Comparison of ENCODE assay signal across 33 cellular contexts in the genomic region with DNA sequence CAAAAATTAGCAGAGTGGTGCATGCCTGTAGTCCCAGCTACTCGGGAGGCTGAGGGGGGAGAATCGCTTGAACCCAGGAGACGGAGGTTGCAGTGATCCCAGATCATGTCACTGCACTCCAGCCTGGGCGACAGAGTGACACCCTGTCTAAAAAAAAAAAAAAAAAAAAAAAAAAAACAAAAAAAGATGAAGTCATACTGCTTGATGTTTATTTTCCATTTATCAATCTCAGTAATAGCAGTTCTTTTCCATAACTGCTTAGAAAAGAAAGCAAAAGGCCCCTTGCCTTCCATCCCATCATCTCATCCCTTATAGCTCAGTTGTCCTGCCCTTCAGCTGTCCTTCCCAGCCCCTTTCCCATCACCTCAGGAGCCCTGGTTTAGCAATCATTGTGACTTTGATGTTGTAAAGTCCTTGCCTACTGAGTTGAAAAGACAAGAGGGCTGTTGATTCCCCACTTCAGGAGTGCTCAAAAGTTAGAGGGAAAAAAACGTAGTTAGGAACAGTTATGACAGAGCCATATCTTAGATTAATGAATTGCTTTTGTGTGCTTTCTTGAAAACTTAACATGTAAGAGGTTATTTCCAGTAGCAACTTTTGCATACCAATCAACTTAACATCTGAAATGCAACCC. TPM values are rescaled to one million over a fixed set of nuclear protein-coding genes. Genes with fewer than 3 reads are reported as not detected.
"Had no signal": no experiment of that assay in that cellular context is flagged by ENCODE, and none has a peak within 500 bp of the region (broad histone marks: within the 10 kb centered on the region; RNA-seq: fewer than 3 reads in every experiment).

No MANE protein-coding gene starts in this region.

- H3K36me3 Mint-ChIP-seq: activated naive CD8-positive, alpha-beta T cell had no signal

- H3K4me1 Mint-ChIP-seq: activated T-helper 17 cell treated with anti-CD3 and anti-CD28 coated beads, Interleukin-2, amount 50 U/mL, for 72 hours; endodermal cell; T-helper 17 cell had no signal

- H3K9me3 Mint-ChIP-seq: activated B cell treated with CpG ODN at 0.5 μM for 24 hours; activated T-cell treated with anti-CD3 and anti-CD28 coated beads, Interleukin-2, amount 50 U/mL, for 4 hours; dendritic cell treated with granulocyte-macrophage colony-stimulating factor and Interleukin-4, amounts not matched to agents 40 ng/mL and 50 ng/mL, for 4 days; endodermal cell; T-helper 2 cell treated with Interferon-gamma antibody and Interleukin-4, amounts not matched to agents 5 μg/mL and 100 μg/mL, for 36 hours had no signal

- FAIRE-seq: astrocyte, frontal cortex had no signal

- DNase-seq: activated B cell treated with CpG ODN at 0.5 μM for 24 hours; activated CD4-positive, alpha-beta T cell treated with anti-CD3 and anti-CD28 coated beads for 48 hours; activated CD4-positive, alpha-beta T cell treated with anti-CD3 and anti-CD28 coated beads, Interleukin-2, amount 50 U/mL, for 1 hour; activated CD4-positive, alpha-beta T cell treated with anti-CD3 and anti-CD28 coated beads, Interleukin-2, amount 50 U/mL, for 48 hours; activated CD8-positive, alpha-beta memory T cell treated with anti-CD3 and anti-CD28 coated beads for 24 hours; activated CD8-positive, alpha-beta T cell treated with anti-CD3 and anti-CD28 coated beads for 36 hours; activated effector memory CD4-positive, alpha-beta T cell treated with Interleukin-2 at 50 U/mL for 16 hours; activated gamma-delta T cell treated with Interleukin-2 at 50 U/mL for 16 hours; activated naive CD4-positive, alpha-beta T cell treated with anti-CD3 and anti-CD28 coated beads, Interleukin-2, amount 50 U/mL, for 16 hours; activated naive CD4-positive, alpha-beta T cell treated with Interleukin-2 at 50 U/mL for 16 hours; activated T-cell treated with anti-CD3 and anti-CD28 coated beads, Interleukin-2, amount 50 U/mL, for 4 hours; amniotic stem cell; anterior cingulate cortex; central memory CD4-positive, alpha-beta T cell; cerebellar nuclear complex; dorsolateral prefrontal cortex; effector memory CD4-positive, alpha-beta T cell; endodermal cell; foreskin fibroblast; T-helper 1 cell; T-helper 17 cell; T1000; WERI-Rb-1 had no signal

- H3K4me3 ChIP-seq: cardiac muscle cell, coronary artery, dorsolateral prefrontal cortex had no signal

- H3K27me3 ChIP-seq: dorsolateral prefrontal cortex had no signal

- H3K27ac Mint-ChIP-seq: activated B cell treated with CpG ODN at 0.5 μM for 24 hours; activated CD8-positive, alpha-beta T cell treated with anti-CD3 and anti-CD28 coated beads for 36 hours; activated naive CD8-positive, alpha-beta T cell; activated T-helper 17 cell treated with anti-CD3 and anti-CD28 coated beads, Interleukin-2, amount 50 U/mL, for 72 hours; dendritic cell treated with granulocyte-macrophage colony-stimulating factor and Interleukin-4, amounts not matched to agents 40 ng/mL and 50 ng/mL, for 4 days; endodermal cell; T-helper 17 cell; T-helper 2 cell treated with Interferon-gamma antibody and Interleukin-4, amounts not matched to agents 5 μg/mL and 100 μg/mL, for 36 hours had no signal

- H3K36me3 ChIP-seq: cardiac muscle cell, WERI-Rb-1 had no signal

- H3K4me3 Mint-ChIP-seq: activated B cell treated with CpG ODN at 0.5 μM for 24 hours; activated CD8-positive, alpha-beta T cell treated with anti-CD3 and anti-CD28 coated beads for 36 hours; activated naive CD8-positive, alpha-beta T cell; activated T-cell treated with anti-CD3 and anti-CD28 coated beads, Interleukin-2, amount 50 U/mL, for 4 hours; activated T-helper 17 cell treated with anti-CD3 and anti-CD28 coated beads, Interleukin-2, amount 50 U/mL, for 72 hours; dendritic cell treated with granulocyte-macrophage colony-stimulating factor and Interleukin-4, amounts not matched to agents 40 ng/mL and 50 ng/mL, for 4 days; endodermal cell; T-helper 17 cell; T-helper 2 cell treated with Interferon-gamma antibody and Interleukin-4, amounts not matched to agents 5 μg/mL and 100 μg/mL, for 36 hours had no signal

- H3K27ac ChIP-seq: cardiac muscle cell, coronary artery, dorsolateral prefrontal cortex, WERI-Rb-1 had no signal

- ATAC-seq: activated CD4-positive, CD25-positive, alpha-beta regulatory T cell treated with anti-CD3 and anti-CD28 coated beads, Interleukin-2, amount 50 U/mL, for 24 hours; activated CD8-positive, alpha-beta T cell treated with anti-CD3 and anti-CD28 coated beads for 36 hours; activated T-cell treated with anti-CD3 and anti-CD28 coated beads, Interleukin-2, amount 50 U/mL, for 4 hours; activated T-helper 17 cell treated with anti-CD3 and anti-CD28 coated beads, Interleukin-2, amount 50 U/mL, for 72 hours; esophagus mucosa; T-helper 17 cell had no signal

- H3K27me3 Mint-ChIP-seq: T-helper 17 cell had no signal

RNA-seq across cellular contexts. Expression of a gene that starts 18.0 kb away (rescaled TPM):
- total RNA-seq: activated CD8-positive, alpha-beta T cell treated with anti-CD3 and anti-CD28 coated beads for 36 hours; activated T-cell treated with anti-CD3 and anti-CD28 coated beads, Interleukin-2, amount 50 U/mL, for 4 hours; activated T-helper 17 cell treated with anti-CD3 and anti-CD28 coated beads, Interleukin-2, amount 50 U/mL, for 72 hours had no signal
